ENCODE assay signal across 28 cellular contexts in genomic region chr6:144601221-144601620, GRCh38.
"Had no signal": no experiment of that assay in that cellular context is flagged by ENCODE, and none has a peak within 500 bp of the region (broad histone marks: within the 10 kb centered on the region; RNA-seq: fewer than 3 reads in every experiment).

No MANE protein-coding gene starts in this region.

- H3K27me3 Mint-ChIP-seq: activated CD8-positive, alpha-beta T cell treated with anti-CD3 and anti-CD28 coated beads for 36 hours; activated naive CD8-positive, alpha-beta T cell treated with anti-CD3 and anti-CD28 coated beads, Interleukin-2, amount 10 ng/mL, durations not matched to agents 7 days and 5 days; naive B cell had no signal

- H3K27me3 ChIP-seq: pancreas, sigmoid colon, suprapubic skin, tibial artery, upper lobe of right lung had no signal

- ATAC-seq: activated CD8-positive, alpha-beta T cell treated with anti-CD3 and anti-CD28 coated beads for 36 hours; left cardiac atrium; left ventricle myocardium superior; pancreas; psoas muscle; upper lobe of right lung had no signal

- DNase-seq: activated CD4-positive, alpha-beta T cell treated with anti-CD3 and anti-CD28 coated beads, Interleukin-2, amount 50 U/mL, for 1 hour; activated CD4-positive, CD25-positive, alpha-beta regulatory T cell treated with anti-CD3 and anti-CD28 coated beads, Interleukin-2, amount 50 U/mL, for 72 hours; activated CD8-positive, alpha-beta T cell treated with anti-CD3 and anti-CD28 coated beads for 36 hours; activated naive CD8-positive, alpha-beta T cell treated with anti-CD3 and anti-CD28 coated beads, Interleukin-2, amount 10 ng/mL, durations not matched to agents 7 days and 5 days; activated T-cell treated with anti-CD3 and anti-CD28 coated beads, Interleukin-2, amount 50 U/mL, for 48 hours; amniotic stem cell; caudate nucleus; cortex of kidney; left cardiac atrium; left ventricle myocardium superior; mammary epithelial cell; naive B cell; nucleus accumbens; pancreas; psoas muscle; sigmoid colon; stimulated activated CD4-positive, alpha-beta T cell treated with anti-CD3 and anti-CD28 coated beads, Interleukin-1b, Interleukin-23, amount 100 ng/mL, for 48 hours; stimulated activated naive CD4-positive, alpha-beta T cell; T-helper 1 cell; tibial artery; upper lobe of right lung; WERI-Rb-1 had no signal

- H3K27ac ChIP-seq: pancreas, psoas muscle, sigmoid colon, suprapubic skin, tibial artery, upper lobe of right lung, WERI-Rb-1 had no signal

- H3K4me3 Mint-ChIP-seq: activated CD8-positive, alpha-beta T cell treated with anti-CD3 and anti-CD28 coated beads for 36 hours; activated naive CD8-positive, alpha-beta T cell treated with anti-CD3 and anti-CD28 coated beads, Interleukin-2, amount 10 ng/mL, durations not matched to agents 7 days and 5 days; mesothelial cell of epicardium; naive B cell; neural crest cell; T-helper 2 cell treated with Interferon-gamma antibody and Interleukin-4, amounts not matched to agents 5 μg/mL and 100 μg/mL, for 36 hours had no signal

- H3K4me3 ChIP-seq: pancreas, psoas muscle, sigmoid colon, smooth muscle cell, suprapubic skin, tibial artery, upper lobe of right lung had no signal

- H3K27ac Mint-ChIP-seq: activated CD8-positive, alpha-beta T cell treated with anti-CD3 and anti-CD28 coated beads for 36 hours; activated naive CD8-positive, alpha-beta T cell treated with anti-CD3 and anti-CD28 coated beads, Interleukin-2, amount 10 ng/mL, durations not matched to agents 7 days and 5 days; activated T-helper 2 cell treated with anti-CD3 and anti-CD28 coated beads, Interferon-gamma antibody, Interleukin-2, Interleukin-4, amounts not matched to agents 10 μg/mL and 5 μg/mL and 100 μg/mL, durations not matched to agents 14 hours and 24 hours and 36 hours; mesothelial cell of epicardium; T-helper 2 cell treated with Interferon-gamma antibody and Interleukin-4, amounts not matched to agents 5 μg/mL and 100 μg/mL, for 36 hours had no signal
